In genomic region chr17:4159761-4160160, GRCh38 we compare ENCODE assay signal across 21 cellular contexts.
"Had no signal": no experiment of that assay in that cellular context is flagged by ENCODE, and none has a peak within 500 bp of the region (broad histone marks: within the 10 kb centered on the region; RNA-seq: fewer than 3 reads in every experiment).

No MANE protein-coding gene starts in this region.

- ATAC-seq: activated CD8-positive, alpha-beta T cell treated with anti-CD3 and anti-CD28 coated beads, Interleukin-2, amount 10 ng/mL, durations not matched to agents 7 days and 5 days; gastroesophageal sphincter; naive thymus-derived CD4-positive, alpha-beta T cell; T-cell had no signal

- H3K27me3 Mint-ChIP-seq: activated naive CD8-positive, alpha-beta T cell treated with anti-CD3 and anti-CD28 coated beads for 36 hours; naive thymus-derived CD4-positive, alpha-beta T cell; progenitor cell of endocrine pancreas; stimulated activated naive CD8-positive, alpha-beta T cell treated with anti-CD3 and anti-CD28 coated beads, Interleukin-15, Interleukin-2, amounts not matched to agents 100 ng/mL and 50 ng/mL, for 24 hours; T-cell had no signal

- H3K9me3 Mint-ChIP-seq: activated naive CD8-positive, alpha-beta T cell treated with anti-CD3 and anti-CD28 coated beads for 36 hours; activated T-helper 1 cell treated with anti-CD3 and anti-CD28 coated beads, Interleukin-12 subunit alpha, Interleukin-12 subunit beta, Interleukin-2, Interleukin-4 antibody, amounts not matched to agents 30 ng/mL and 10 ng/mL and 1 ng/mL, durations not matched to agents 14 hours and 24 hours and 36 hours; naive thymus-derived CD4-positive, alpha-beta T cell; stimulated activated naive CD8-positive, alpha-beta T cell treated with anti-CD3 and anti-CD28 coated beads, Interleukin-15, Interleukin-2, amounts not matched to agents 100 ng/mL and 50 ng/mL, for 24 hours; T-cell; T-helper 2 cell treated with Interferon-gamma antibody and Interleukin-4, amounts not matched to agents 5 μg/mL and 100 μg/mL, for 36 hours had no signal

- H3K4me1 Mint-ChIP-seq: activated naive CD8-positive, alpha-beta T cell treated with anti-CD3 and anti-CD28 coated beads for 36 hours had no signal

- H3K4me3 ChIP-seq: cardiac muscle cell, gastroesophageal sphincter, lung, thyroid gland had no signal

- H3K4me3 Mint-ChIP-seq: activated CD8-positive, alpha-beta T cell treated with anti-CD3 and anti-CD28 coated beads, Interleukin-2, amount 10 ng/mL, durations not matched to agents 7 days and 5 days; activated naive CD8-positive, alpha-beta T cell treated with anti-CD3 and anti-CD28 coated beads for 36 hours; activated T-helper 1 cell treated with anti-CD3 and anti-CD28 coated beads, Interleukin-12 subunit alpha, Interleukin-12 subunit beta, Interleukin-2, Interleukin-4 antibody, amounts not matched to agents 30 ng/mL and 10 ng/mL and 1 ng/mL, durations not matched to agents 14 hours and 24 hours and 36 hours; naive thymus-derived CD4-positive, alpha-beta T cell; stimulated activated naive CD8-positive, alpha-beta T cell treated with anti-CD3 and anti-CD28 coated beads, Interleukin-15, Interleukin-2, amounts not matched to agents 100 ng/mL and 50 ng/mL, for 24 hours; T-cell; T-helper 2 cell treated with Interferon-gamma antibody and Interleukin-4, amounts not matched to agents 5 μg/mL and 100 μg/mL, for 36 hours had no signal

- H3K27ac ChIP-seq: cardiac muscle cell, gastroesophageal sphincter, thyroid gland had no signal

- DNase-seq: activated CD4-positive, alpha-beta T cell treated with anti-CD3 and anti-CD28 coated beads for 1 hour; activated CD4-positive, alpha-beta T cell treated with anti-CD3 and anti-CD28 coated beads, Interleukin-2, amount 50 U/mL, for 1 hour; activated CD8-positive, alpha-beta T cell treated with anti-CD3 and anti-CD28 coated beads, Interleukin-2, amount 10 ng/mL, durations not matched to agents 7 days and 5 days; activated gamma-delta T cell; activated naive CD8-positive, alpha-beta T cell treated with anti-CD3 and anti-CD28 coated beads for 36 hours; cortex of kidney; head of caudate nucleus; naive thymus-derived CD4-positive, alpha-beta T cell; retina; stimulated activated CD4-positive, alpha-beta T cell treated with anti-CD3 and anti-CD28 coated beads, Interleukin-4, amount 100 ng/mL, for 4 hours; substantia nigra; T-cell; thyroid gland; WERI-Rb-1 had no signal

- H3K9me3 ChIP-seq: gastroesophageal sphincter, thyroid gland had no signal

- H3K27ac Mint-ChIP-seq: activated CD8-positive, alpha-beta T cell treated with anti-CD3 and anti-CD28 coated beads, Interleukin-2, amount 10 ng/mL, durations not matched to agents 7 days and 5 days; activated naive CD8-positive, alpha-beta T cell treated with anti-CD3 and anti-CD28 coated beads for 36 hours; activated T-helper 1 cell treated with anti-CD3 and anti-CD28 coated beads, Interleukin-12 subunit alpha, Interleukin-12 subunit beta, Interleukin-2, Interleukin-4 antibody, amounts not matched to agents 30 ng/mL and 10 ng/mL and 1 ng/mL, durations not matched to agents 14 hours and 24 hours and 36 hours; progenitor cell of endocrine pancreas; stimulated activated naive CD8-positive, alpha-beta T cell treated with anti-CD3 and anti-CD28 coated beads, Interleukin-15, Interleukin-2, amounts not matched to agents 100 ng/mL and 50 ng/mL, for 24 hours; T-cell; T-helper 2 cell treated with Interferon-gamma antibody and Interleukin-4, amounts not matched to agents 5 μg/mL and 100 μg/mL, for 36 hours had no signal

- H3K27me3 ChIP-seq: cardiac muscle cell, gastroesophageal sphincter, thyroid gland had no signal
